In the genomic region with DNA sequence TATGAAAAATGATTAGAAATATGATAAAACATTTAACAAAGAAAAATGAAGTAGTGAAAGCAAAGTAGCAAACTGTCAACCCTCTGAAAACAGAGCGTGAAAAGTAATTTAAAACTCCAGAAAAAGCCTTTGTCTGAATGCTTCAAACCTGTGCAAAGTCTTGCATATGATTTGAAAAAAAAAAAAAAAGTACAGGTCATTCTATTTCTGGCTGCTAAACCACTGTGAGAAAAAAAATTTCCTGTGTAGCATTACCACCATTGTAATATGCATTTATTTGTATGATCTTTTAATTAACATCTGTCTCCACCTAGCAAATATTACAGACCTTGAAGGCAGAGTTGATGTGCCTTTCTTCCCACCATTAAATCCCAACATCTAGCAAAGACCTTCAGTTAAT, we compare ENCODE assay signal across 34 cellular contexts.
"Had no signal": no experiment of that assay in that cellular context is flagged by ENCODE, and none has a peak within 500 bp of the region (broad histone marks: within the 10 kb centered on the region; RNA-seq: fewer than 3 reads in every experiment).

No MANE protein-coding gene starts in this region.

- H3K9me3 ChIP-seq: adrenal gland, ascending aorta, body of pancreas, breast epithelium had no signal

- H3K4me3 ChIP-seq: adrenal gland, ascending aorta, body of pancreas, breast epithelium, cardiac muscle cell had no signal

- H3K4me1 ChIP-seq: adrenal gland, ascending aorta, body of pancreas, breast epithelium had no signal

- ATAC-seq: activated naive CD4-positive, alpha-beta T cell treated with anti-CD3 and anti-CD28 coated beads, Interleukin-2, amount 50 U/mL, for 72 hours; activated naive CD8-positive, alpha-beta T cell treated with anti-CD3 and anti-CD28 coated beads, Interleukin-2, amount 50 U/mL, for 24 hours; activated T-cell treated with anti-CD3 and anti-CD28 coated beads, Interleukin-2, amount 50 U/mL, for 4 hours; activated T-cell treated with anti-CD3 and anti-CD28 coated beads, Interleukin-2, amount 50 U/mL, for 72 hours; activated T-helper 17 cell treated with anti-CD3 and anti-CD28 coated beads, Interleukin-2, amount 50 U/mL, for 72 hours; body of pancreas had no signal

- H3K27me3 ChIP-seq: adrenal gland, ascending aorta, body of pancreas, brain microvascular endothelial cell, breast epithelium, cardiac muscle cell had no signal

- H3K36me3 ChIP-seq: adrenal gland, ascending aorta, brain microvascular endothelial cell, breast epithelium, cardiac muscle cell had no signal

- H3K27ac ChIP-seq: adrenal gland, ascending aorta, body of pancreas, brain microvascular endothelial cell, breast epithelium, cardiac muscle cell had no signal

- FAIRE-seq: astrocyte, bronchial epithelial cell had no signal

- DNase-seq: activated effector memory CD4-positive, alpha-beta T cell treated with anti-CD3 and anti-CD28 coated beads, Interleukin-2, amount 50 U/mL, for 16 hours; activated effector memory CD4-positive, alpha-beta T cell treated with Interleukin-2 at 50 U/mL for 16 hours; activated gamma-delta T cell; activated gamma-delta T cell treated with Interleukin-2 at 50 U/mL for 16 hours; activated naive CD4-positive, alpha-beta T cell; activated naive CD4-positive, alpha-beta T cell treated with anti-CD3 and anti-CD28 coated beads for 36 hours; activated naive CD4-positive, alpha-beta T cell treated with anti-CD3 and anti-CD28 coated beads, Interleukin-2, amount 10 ng/mL, durations not matched to agents 7 days and 5 days; activated naive CD4-positive, alpha-beta T cell treated with anti-CD3 and anti-CD28 coated beads, Interleukin-2, amount 50 U/mL, for 16 hours; activated naive CD4-positive, alpha-beta T cell treated with Interleukin-2 at 50 U/mL for 16 hours; activated naive CD8-positive, alpha-beta T cell treated with anti-CD3 and anti-CD28 coated beads for 36 hours; activated naive CD8-positive, alpha-beta T cell treated with anti-CD3 and anti-CD28 coated beads, Interleukin-2, amount 10 ng/mL, durations not matched to agents 7 days and 5 days; activated naive CD8-positive, alpha-beta T cell treated with anti-CD3 and anti-CD28 coated beads, Interleukin-2, amount 50 U/mL, for 24 hours; activated T-cell treated with anti-CD3 and anti-CD28 coated beads, Interleukin-2, amount 50 U/mL, for 1 hour; activated T-cell treated with anti-CD3 and anti-CD28 coated beads, Interleukin-2, amount 50 U/mL, for 24 hours; activated T-cell treated with anti-CD3 and anti-CD28 coated beads, Interleukin-2, amount 50 U/mL, for 4 hours; activated T-cell treated with anti-CD3 and anti-CD28 coated beads, Interleukin-2, amount 50 U/mL, for 48 hours; activated T-cell treated with anti-CD3 and anti-CD28 coated beads, Interleukin-2, amount 50 U/mL, for 72 hours; adrenal gland; amniotic stem cell; amygdala; anterior cingulate cortex; aorta; body of pancreas; brain microvascular endothelial cell; caudate nucleus; central memory CD4-positive, alpha-beta T cell; cerebellar nuclear complex had no signal
